ENCODE assay signal across 11 cellular contexts in the genomic region with DNA sequence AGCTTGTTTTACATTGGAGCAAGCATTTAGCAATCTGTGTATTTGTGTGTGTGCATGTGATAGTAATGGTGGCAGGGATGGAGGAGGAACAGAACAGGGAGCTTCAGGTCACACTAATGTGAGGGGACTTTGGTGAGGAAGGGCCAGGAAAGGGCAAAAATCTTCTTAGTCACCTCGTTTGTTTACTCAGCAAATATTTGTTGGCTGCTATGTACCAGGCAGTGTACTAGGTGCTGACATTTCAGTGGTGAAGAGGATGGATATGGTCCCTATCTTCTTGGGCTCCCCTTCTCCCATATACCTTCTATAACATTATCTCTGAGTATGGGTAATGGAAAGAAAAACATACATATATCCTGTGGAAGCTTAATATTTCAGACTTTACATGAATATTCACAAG. TPM values are rescaled to one million over a fixed set of nuclear protein-coding genes. Genes with fewer than 3 reads are reported as not detected.
DNase-seq lines count a peak whose midpoint lies in the region; ATAC-seq and TF ChIP-seq lines count a peak whose summit lies in the region.
"Had no signal": no experiment of that assay in that cellular context is flagged by ENCODE, and none has a peak within 500 bp of the region (broad histone marks: within the 10 kb centered on the region; RNA-seq: fewer than 3 reads in every experiment).

No MANE protein-coding gene starts in this region.

- H3K4me1 Mint-ChIP-seq in stimulated activated naive CD8-positive, alpha-beta T cell treated with anti-CD3 and anti-CD28 coated beads, Interleukin-15, Interleukin-2, amounts not matched to agents 100 ng/mL and 50 ng/mL, for 24 hours (ENCODE audit: low read depth) = peaks cover 28% of the 10 kb centered on the region

- peak overlapping the region; percentile 56 to 73 for H3K27ac ChIP-seq in breast epithelium
- H3K27ac ChIP-seq in dorsolateral prefrontal cortex = no peak overlapping the region

- TF ChIP-seq CTCF in breast epithelium (IDR thresholded peaks at IDR 0.05) (no peak), dorsolateral prefrontal cortex (IDR thresholded peaks at IDR 0.05 in 54 of 56, conservative IDR thresholded peaks at IDR 0.05 in 2 of 56; ENCODE audit: low read depth in 1 of 56, partially characterized antibody in 56 of 56) (no peak)

- peaks cover 6% of the 10 kb centered on the region for H3K27me3 Mint-ChIP-seq in stimulated activated naive CD8-positive, alpha-beta T cell treated with anti-CD3 and anti-CD28 coated beads, Interleukin-15, Interleukin-2, amounts not matched to agents 100 ng/mL and 50 ng/mL, for 24 hours

- H3K27ac Mint-ChIP-seq in stimulated activated naive CD8-positive, alpha-beta T cell treated with anti-CD3 and anti-CD28 coated beads, Interleukin-15, Interleukin-2, amounts not matched to agents 100 ng/mL and 50 ng/mL, for 24 hours = peak overlapping the region; percentile 94

- no peaks in the 10 kb centered on the region for H3K36me3 ChIP-seq in breast epithelium
- H3K36me3 ChIP-seq: MG63 had no signal

- DNase-seq in SIG-M5 treated with dmso at 0.1 percent for 504 hours (lab: John Stamatoyannopoulos, UW; ENCODE audit: unreplicated experiment) (peak; percentile 1), SIG-M5 (lab: John Stamatoyannopoulos, UW) (no peak), breast epithelium (ENCODE audit: low spot score in 2 of 2) (no peak), dorsolateral prefrontal cortex (no peak), iPS-NIHi7 (ENCODE audit: extremely low spot score) (no peak), head of caudate nucleus (no peak)
- DNase-seq: 8988T, SHP77 had no signal

- H3K36me3 Mint-ChIP-seq in stimulated activated naive CD8-positive, alpha-beta T cell treated with anti-CD3 and anti-CD28 coated beads, Interleukin-15, Interleukin-2, amounts not matched to agents 100 ng/mL and 50 ng/mL, for 24 hours (ENCODE audit: low read depth) = peaks cover 11% of the 10 kb centered on the region

- H3K9me3 Mint-ChIP-seq in stimulated activated naive CD8-positive, alpha-beta T cell treated with anti-CD3 and anti-CD28 coated beads, Interleukin-15, Interleukin-2, amounts not matched to agents 100 ng/mL and 50 ng/mL, for 24 hours = no peaks in the 10 kb centered on the region

- no peaks in the 10 kb centered on the region for H3K9me3 ChIP-seq in breast epithelium
- H3K9me3 ChIP-seq: MG63 had no signal

- H3K4me3 Mint-ChIP-seq in stimulated activated naive CD8-positive, alpha-beta T cell treated with anti-CD3 and anti-CD28 coated beads, Interleukin-15, Interleukin-2, amounts not matched to agents 100 ng/mL and 50 ng/mL, for 24 hours = peak overlapping the region; percentile 52

- H3K4me1 ChIP-seq in breast epithelium = no peaks in the 10 kb centered on the region

- TF ChIP-seq POLR2A in breast epithelium (IDR thresholded peaks at IDR 0.05) = no peak

- ATAC-seq in HG03139 (IDR thresholded peaks at IDR 0.05; ENCODE audit: unreplicated experiment) = peak; percentile 27

- H3K4me3 ChIP-seq in breast epithelium = no peak overlapping the region
- no peak overlapping the region for H3K4me3 ChIP-seq in dorsolateral prefrontal cortex
- H3K4me3 ChIP-seq: MG63 had no signal

- H3K27me3 ChIP-seq in breast epithelium (no peaks in the 10 kb centered on the region), dorsolateral prefrontal cortex (peaks cover 0 to 56% (median 1%) of the 10 kb centered on the region in 45 donors)
- H3K27me3 ChIP-seq: MG63 had no signal

- intact Hi-C loops in breast epithelium (cut with DNase I; ENCODE audit: low total_unique reads) (no loop called here), dorsolateral prefrontal cortex (cut with DNase I) (no loop called here), head of caudate nucleus (cut with DNase I) (no loop called here)

RNA-seq across cellular contexts. Expression of a gene that starts 48.5 kb away (rescaled TPM):
- total RNA-seq in breast epithelium (10 to 100 TPM; 29.1 to 62.6 (median 51.5) TPM), dorsolateral prefrontal cortex (10 to 100 TPM; 34.5 to 64.0 (median 48.6) TPM)

Comparison
In these comparisons a context has a peak if more than half of its experiments do, and no peak if none do; other contexts are left out.
1. H3K27ac ChIP-seq: peak in breast epithelium (2 of 2); none in dorsolateral prefrontal cortex (0 of 59).